23 cellular contexts compared by ENCODE assay signal in genomic region chr3:1734494-1735122, GRCh38.
"Had no signal": no experiment of that assay in that cellular context is flagged by ENCODE, and none has a peak within 500 bp of the region (broad histone marks: within the 10 kb centered on the region; RNA-seq: fewer than 3 reads in every experiment).

No MANE protein-coding gene starts in this region.

- H3K36me3 ChIP-seq: colonic mucosa, heart right ventricle, upper lobe of left lung had no signal

- DNase-seq: activated CD4-positive, alpha-beta T cell treated with anti-CD3 and anti-CD28 coated beads, Interleukin-2, amount 50 U/mL, for 1 hour; activated CD8-positive, alpha-beta T cell treated with anti-CD3 and anti-CD28 coated beads for 36 hours; activated gamma-delta T cell treated with Interleukin-2 at 50 U/mL for 16 hours; activated naive CD4-positive, alpha-beta T cell treated with anti-CD3 and anti-CD28 coated beads, Interleukin-2, amount 50 U/mL, for 16 hours; activated T-cell treated with anti-CD3 and anti-CD28 coated beads, Interleukin-2, amount 50 U/mL, for 4 hours; amniotic stem cell; cerebellar nuclear complex; colonic mucosa; effector CD8-positive, alpha-beta T cell; heart right ventricle; left cardiac atrium; left ventricle myocardium superior; retina; stimulated activated CD4-positive, alpha-beta T cell treated with anti-CD3 and anti-CD28 coated beads, Interleukin-4, amount 100 ng/mL, for 24 hours; stimulated activated CD8-positive, alpha-beta memory T cell treated with anti-CD3 and anti-CD28 coated beads, Interleukin-4, amount 100 ng/mL, for 48 hours; stimulated activated naive CD8-positive, alpha-beta T cell treated with anti-CD3 and anti-CD28 coated beads, Interleukin-15, amount 100 ng/mL, for 72 hours; substantia nigra; T-helper 1 cell; upper lobe of left lung had no signal

- H3K27ac ChIP-seq: colonic mucosa, upper lobe of left lung had no signal

- ATAC-seq: activated CD8-positive, alpha-beta T cell treated with anti-CD3 and anti-CD28 coated beads for 36 hours; activated T-cell treated with anti-CD3 and anti-CD28 coated beads, Interleukin-2, amount 50 U/mL, for 4 hours; activated T-helper 17 cell treated with anti-CD3 and anti-CD28 coated beads, Interleukin-2, amount 50 U/mL, for 72 hours; left ventricle myocardium superior; sciatic nerve; stimulated activated memory B cell treated with anti-CD40 and anti-IgM and Interleukin-4, amounts not matched to agents 10 μg/mL and 1 μg/mL and 100 μg/mL, for 72 hours; stimulated activated naive CD8-positive, alpha-beta T cell treated with anti-CD3 and anti-CD28 coated beads, Interleukin-15, amount 100 ng/mL, for 72 hours had no signal

- H3K4me3 ChIP-seq: colonic mucosa, heart right ventricle, skin epidermis, upper lobe of left lung had no signal

- H3K9me3 ChIP-seq: colonic mucosa, upper lobe of left lung had no signal

- H3K27me3 ChIP-seq: colonic mucosa, heart right ventricle, upper lobe of left lung had no signal

- H3K4me1 ChIP-seq: colonic mucosa, upper lobe of left lung had no signal
